In genomic region chr12:106841471-106842302, GRCh38 we compare ENCODE assay signal across 8 cellular contexts.
DNase-seq lines count a peak whose midpoint lies in the region; ATAC-seq, FAIRE-seq and TF ChIP-seq lines count a peak whose summit lies in the region.

No MANE protein-coding gene starts in this region.

- H3K79me1 ChIP-seq in H1 (ENCODE audit: low read depth, low read length) = no peaks in the 10 kb centered on the region; the same call in 1 of the 2 replicates

- H2AK5ac ChIP-seq in H1 (ENCODE audit: low read depth, low read length) = no peak overlapping the region

- H4K8ac ChIP-seq in H1 (ENCODE audit: extremely low read depth, insufficient read depth, low read length) = no peak overlapping the region

- no peak overlapping the region for H3K4me3 Mint-ChIP-seq in activated T-cell treated with anti-CD3 and anti-CD28 coated beads, Interleukin-2, amount 50 U/mL, for 4 hours
- H3K4me3 Mint-ChIP-seq in activated T-cell treated with anti-CD3 and anti-CD28 coated beads, Interleukin-2, amount 50 U/mL, for 24 hours = no peak overlapping the region

- H3K23ac ChIP-seq in H1 (ENCODE audit: insufficient read length) = no peak overlapping the region

- CTCF ChIA-PET in H1 (lab: Charles Lee; ENCODE audit: partially characterized antibody) = interaction anchor here (0.6 to 2.9 kb wide), 56 partner anchors 8 to 516 kb away, joined by 3 to 11 read pairs (median 4); partner anchors contain the start of gene POLR3B

- TF ChIP-seq EP300 in H1 (IDR thresholded peaks at IDR 0.05; ENCODE audit: borderline replicate concordance in 1 of 2, low read depth in 2 of 2, low read length in 2 of 2) = no peak

- no peak overlapping the region for H3K4ac ChIP-seq in H1 (replicated peaks; ENCODE audit: insufficient read length, low read depth, low read length)

- no peak overlapping the region for H2BK120ac ChIP-seq in H1 (replicated peaks; ENCODE audit: low read depth, low read length)

- no peak overlapping the region for H2AFZ ChIP-seq in H1 (ENCODE audit: low read length)

- FAIRE-seq in H1 (lab: Jason Lieb, UNC) (no peak), urothelium cell line (lab: Jason Lieb, UNC) (no peak)

- TF ChIP-seq CTCF in LNCaP clone FGC (IDR thresholded peaks at IDR 0.05; ENCODE audit: control insufficient read depth, extremely low read depth, insufficient read depth) (peak; percentile 70), H1 (IDR thresholded peaks at IDR 0.05; ENCODE audit: control extremely low read depth in 1 of 3, insufficient read depth in 1 of 3, low read depth in 1 of 3, low read length in 3 of 3) (peak in 2 of 3 experiments; percentile 40 to 50; a peak in 2 of 4 replicates)

- peaks cover 11% of the 10 kb centered on the region for H3K36me3 Mint-ChIP-seq in activated T-cell treated with anti-CD3 and anti-CD28 coated beads, Interleukin-2, amount 50 U/mL, for 4 hours (ENCODE audit: insufficient read depth)
- peaks cover 16% of the 10 kb centered on the region for H3K36me3 Mint-ChIP-seq in activated T-cell treated with anti-CD3 and anti-CD28 coated beads, Interleukin-2, amount 50 U/mL, for 24 hours (ENCODE audit: low read depth)

- DNase-seq in activated T-cell treated with anti-CD3 and anti-CD28 coated beads, Interleukin-2, amount 50 U/mL, for 4 hours = peak; percentile 21
- no peak for DNase-seq in activated T-cell treated with anti-CD3 and anti-CD28 coated beads, Interleukin-2, amount 50 U/mL, for 24 hours
- DNase-seq in LNCaP clone FGC (ENCODE audit: low read depth) (no peak), H1 (ENCODE audit: low read depth in 1 of 2, low spot score in 2 of 2) (no peak), urothelium cell line (ENCODE audit: low spot score) (peak; percentile 12)

- H2BK12ac ChIP-seq in H1 (ENCODE audit: low read depth, low read length) = no peak overlapping the region

- H3K27ac ChIP-seq in H1 (ENCODE audit: low read depth, low read length) (no peak overlapping the region), mesodermal cell (ENCODE audit: low read depth, low read length, severe bottlenecking) (peak overlapping the region; percentile 80)

- no peak overlapping the region for H2BK15ac ChIP-seq in H1 (ENCODE audit: low read length)

- H3K9me3 Mint-ChIP-seq in activated T-cell treated with anti-CD3 and anti-CD28 coated beads, Interleukin-2, amount 50 U/mL, for 4 hours = no peaks in the 10 kb centered on the region
- H3K9me3 Mint-ChIP-seq in activated T-cell treated with anti-CD3 and anti-CD28 coated beads, Interleukin-2, amount 50 U/mL, for 24 hours = no peaks in the 10 kb centered on the region

- no peaks in the 10 kb centered on the region for H3K79me2 ChIP-seq in H1 (ENCODE audit: control insufficient read depth in 1 of 2, insufficient read depth in 2 of 2, low read length in 2 of 2)

- H3K4me1 ChIP-seq in H1 (replicated peaks in 1 of 4; ENCODE audit: control insufficient read depth in 3 of 4, insufficient read depth in 4 of 4, low read length in 3 of 4) = peaks cover 2 to 8% (median 4%) of the 10 kb centered on the region in 4 experiments; a peak in 4 of 7 replicates
- H3K4me1 ChIP-seq in mesodermal cell (ENCODE audit: control insufficient read depth, insufficient read depth, low read length, poor library complexity, severe bottlenecking) = peaks cover 20% of the 10 kb centered on the region

- peaks cover 11% of the 10 kb centered on the region for H3K4me1 Mint-ChIP-seq in activated T-cell treated with anti-CD3 and anti-CD28 coated beads, Interleukin-2, amount 50 U/mL, for 4 hours (ENCODE audit: low read depth)
- peaks cover 15% of the 10 kb centered on the region for H3K4me1 Mint-ChIP-seq in activated T-cell treated with anti-CD3 and anti-CD28 coated beads, Interleukin-2, amount 50 U/mL, for 24 hours (ENCODE audit: low read depth)

- no peak overlapping the region for H3K9ac ChIP-seq in H1 (replicated peaks in 1 of 4; ENCODE audit: extremely low read depth in 1 of 4, low read depth in 3 of 4, low read length in 3 of 4)

- POLR2A ChIA-PET in H1 (lab: Charles Lee; ENCODE audit: partially characterized antibody) = no interaction called here

- H4K5ac ChIP-seq in H1 (ENCODE audit: insufficient read length, low read depth, low read length) = no peak overlapping the region

- H3K14ac ChIP-seq in H1 (ENCODE audit: insufficient read length) = no peak overlapping the region

- no peaks in the 10 kb centered on the region for H4K20me1 ChIP-seq in H1 (replicated peaks in 1 of 2; ENCODE audit: control insufficient read depth in 1 of 2, insufficient read depth in 2 of 2, low read length in 2 of 2)

- no peak overlapping the region for H3K18ac ChIP-seq in H1 (ENCODE audit: extremely low read depth, low read length)

- no peak overlapping the region for H4K91ac ChIP-seq in H1 (replicated peaks; ENCODE audit: insufficient read length, low read length)

- peaks cover 0 to 23% (median 8%) of the 10 kb centered on the region in 4 experiments; a peak in 3 of 8 replicates for H3K36me3 ChIP-seq in H1 (ENCODE audit: control insufficient read depth in 2 of 4, insufficient read depth in 4 of 4, low read length in 3 of 4)
- peaks cover 27% of the 10 kb centered on the region for H3K36me3 ChIP-seq in mesodermal cell (ENCODE audit: control insufficient read depth, insufficient read depth, low read length)

- H2BK20ac ChIP-seq in H1 (ENCODE audit: low read length) = no peak overlapping the region

- TF ChIP-seq POLR2A in H1 (IDR thresholded peaks at IDR 0.05; ENCODE audit: control extremely low read depth in 1 of 2, low read depth in 2 of 2, low read length in 2 of 2) = no peak

- H3K27ac Mint-ChIP-seq in activated T-cell treated with anti-CD3 and anti-CD28 coated beads, Interleukin-2, amount 50 U/mL, for 24 hours = no peak overlapping the region

- 75% methylated on average over 1 of the region's 1 CpG; no CpG with 5 or more reads in 1 of the 2 experiments for WGBS in H1 (ENCODE audit: extremely low coverage in 1 of 2, insufficient coverage in 1 of 2, insufficient read length in 1 of 2, insufficient replicate concordance in 2 of 2, low coverage in 1 of 2, low lambda C conversion rate in 2 of 2, missing lambda C conversion rate in 1 of 2), 2 experiments
- WGBS in mesodermal cell (ENCODE audit: insufficient coverage in 2 of 2), 2 experiments = no CpG with 5 or more reads among the region's 1 CpG

- no peak for ATAC-seq in activated T-cell treated with anti-CD3 and anti-CD28 coated beads, Interleukin-2, amount 50 U/mL, for 4 hours
- ATAC-seq in SK-N-SH treated with all-trans-retinoic acid at 6 μM for 48 hours = peak; percentile 86
- ATAC-seq in GM18520 (IDR thresholded peaks at IDR 0.05; ENCODE audit: unreplicated experiment) = no peak

- H3K27me3 ChIP-seq in H1 (replicated peaks in 1 of 4; ENCODE audit: control insufficient read depth in 3 of 4, extremely low read depth in 1 of 4, insufficient read depth in 3 of 4, low read length in 3 of 4) = no peaks in the 10 kb centered on the region

- no peak overlapping the region for H3K56ac ChIP-seq in H1 (replicated peaks; ENCODE audit: insufficient read length, low read depth, low read length)

- peak; percentile 67 to 74 for TF ChIP-seq RAD21 in H1 (IDR thresholded peaks at IDR 0.05 in 1 of 2, conservative IDR thresholded peaks at IDR 0.05 in 1 of 2; ENCODE audit: low read depth in 2 of 2, low read length in 2 of 2)

- H2BK5ac ChIP-seq in H1 (ENCODE audit: low read depth, low read length) = no peak overlapping the region

- H3K23me2 ChIP-seq in H1 (ENCODE audit: low read depth, low read length) = no peaks in the 10 kb centered on the region

- no peak overlapping the region for H3K4me2 ChIP-seq in H1 (ENCODE audit: insufficient read depth in 1 of 2, low read depth in 2 of 2, low read length in 2 of 2)

- H3K27me3 Mint-ChIP-seq in activated T-cell treated with anti-CD3 and anti-CD28 coated beads, Interleukin-2, amount 50 U/mL, for 4 hours (ENCODE audit: low read depth) = no peaks in the 10 kb centered on the region
- H3K27me3 Mint-ChIP-seq in activated T-cell treated with anti-CD3 and anti-CD28 coated beads, Interleukin-2, amount 50 U/mL, for 24 hours = no peaks in the 10 kb centered on the region

- H3K4me3 ChIP-seq in LNCaP clone FGC (ENCODE audit: low read depth, low read length) (no peak overlapping the region), H1 (ENCODE audit: extremely low read depth in 1 of 4, insufficient read depth in 2 of 4, low read depth in 3 of 4, low read length in 4 of 4) (no peak overlapping the region), mesodermal cell (ENCODE audit: extremely low read depth, insufficient read depth, low read length, poor library complexity, severe bottlenecking) (no peak overlapping the region)

- H3K9me3 ChIP-seq in H1 (ENCODE audit: insufficient read depth in 2 of 2, low read depth in 1 of 2, low read length in 1 of 2) = no peaks in the 10 kb centered on the region
- H3K9me3 ChIP-seq in mesodermal cell (ENCODE audit: control insufficient read depth, low read length) = no peaks in the 10 kb centered on the region

TF ChIP-seq in SK-N-SH treated with all-trans-retinoic acid at 6 μM for 48 hours, 23 proteins besides CTCF, POLR2A, EP300 and RAD21:
- TF ChIP-seq ISL1 (CRISPR knock-in tag; IDR thresholded peaks at IDR 0.05) (peak; percentile 51), BACH2 (CRISPR knock-in tag; IDR thresholded peaks at IDR 0.05; ENCODE audit: borderline replicate concordance) (no peak)

TF ChIP-seq in H1, 55 proteins besides CTCF, POLR2A, EP300 and RAD21:
- TF ChIP-seq SP4 (IDR thresholded peaks at IDR 0.05; ENCODE audit: low read length) = no peak
- no peak for TF ChIP-seq ZNF274 (IDR thresholded peaks at IDR 0.05; ENCODE audit: borderline replicate concordance, extremely low read depth, low read length)
- TF ChIP-seq SP2 (IDR thresholded peaks at IDR 0.05; ENCODE audit: low read length) = no peak
- TF ChIP-seq EGR1 (IDR thresholded peaks at IDR 0.05; ENCODE audit: borderline replicate concordance, low read depth, low read length) = no peak
- no peak for TF ChIP-seq GTF2F1 (IDR thresholded peaks at IDR 0.05; ENCODE audit: borderline replicate concordance, low read depth, low read length)
- no peak for TF ChIP-seq TBP (IDR thresholded peaks at IDR 0.05; ENCODE audit: low read depth, low read length)
TF ChIP-seq in H1: peak in this region for 0.

Comparison
In these comparisons a context has a peak if more than half of its experiments do, and no peak if none do; other contexts are left out.
1. DNase-seq: peak in activated T-cell treated with anti-CD3 and anti-CD28 coated beads, Interleukin-2, amount 50 U/mL, for 4 hours (single experiment) and urothelium cell line (single experiment); none in activated T-cell treated with anti-CD3 and anti-CD28 coated beads, Interleukin-2, amount 50 U/mL, for 24 hours (single experiment), LNCaP clone FGC (single experiment) and H1 (0 of 2).